ENCODE assay signal across 10 cellular contexts in the genomic region with DNA sequence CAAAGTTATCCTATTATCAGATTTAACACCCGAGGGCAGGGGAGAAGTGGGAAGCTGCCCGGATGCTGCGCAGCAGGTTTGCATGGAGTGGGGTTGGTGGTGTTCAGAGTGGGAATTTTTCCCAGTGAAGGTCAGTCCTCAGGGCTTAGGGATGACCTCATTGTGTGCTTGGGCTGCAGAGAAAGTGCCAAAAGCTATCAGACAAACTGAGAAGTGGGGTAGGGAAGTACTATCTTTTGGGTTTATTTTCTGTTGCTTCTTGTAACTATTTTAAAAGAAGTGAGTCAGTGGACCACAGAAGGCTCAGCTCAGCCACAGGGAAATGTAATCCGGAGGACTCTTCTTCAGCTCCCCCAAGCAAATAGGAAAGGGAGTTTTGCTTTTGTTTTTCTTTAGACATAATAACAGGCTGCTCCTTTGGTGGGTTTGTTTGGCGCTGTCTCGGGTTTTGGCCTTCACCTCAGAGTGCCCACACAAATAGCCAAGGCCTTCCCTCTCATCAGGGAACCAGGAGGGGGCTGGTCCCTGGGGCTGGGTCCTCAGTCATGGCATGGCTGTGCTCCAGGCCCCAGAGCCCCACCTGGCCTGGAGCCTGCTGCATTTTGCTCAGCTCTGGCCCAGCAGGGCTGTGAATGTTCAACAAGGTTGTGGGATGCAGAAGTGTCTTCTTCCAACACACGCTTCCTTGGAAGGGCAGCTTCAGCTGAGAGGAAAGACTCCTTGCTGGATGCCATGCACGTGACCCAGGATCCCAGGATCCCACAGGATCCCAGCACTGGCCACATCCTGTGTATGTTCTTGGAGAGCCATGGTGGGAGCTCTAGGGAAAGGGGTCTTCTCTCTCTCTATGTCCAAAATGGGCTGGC. TPM values are rescaled to one million over a fixed set of nuclear protein-coding genes. Genes with fewer than 3 reads are reported as not detected.
DNase-seq lines count a peak whose midpoint lies in the region; ATAC-seq and TF ChIP-seq lines count a peak whose summit lies in the region.
"Had no signal": no experiment of that assay in that cellular context is flagged by ENCODE, and none has a peak within 500 bp of the region (broad histone marks: within the 10 kb centered on the region; RNA-seq: fewer than 3 reads in every experiment).

No MANE protein-coding gene starts in this region.

- H3K27ac ChIP-seq in heart left ventricle = peak overlapping the region in 11 of 12 donors; percentile 37 to 70 (median 62)

- H3K4me3 ChIP-seq in heart left ventricle = no peak overlapping the region
- H3K4me3 ChIP-seq: prostate gland had no signal

- no peak for TF ChIP-seq POLR2A in heart left ventricle (IDR thresholded peaks at IDR 0.05)

- no peaks in the 10 kb centered on the region for H3K36me3 ChIP-seq in heart left ventricle
- H3K36me3 ChIP-seq: prostate gland had no signal

- ATAC-seq in heart left ventricle (peak; percentile 39 to 82 (median 62)), HG03460 (IDR thresholded peaks at IDR 0.05; ENCODE audit: unreplicated experiment) (no peak)

- WGBS in heart left ventricle, 4 donors = 58 to 80% (median 71%) methylated on average over 8 of the region's 8 CpGs

- peaks cover 0 to 34% (median 22%) of the 10 kb centered on the region in 12 donors for H3K4me1 ChIP-seq in heart left ventricle
- H3K4me1 ChIP-seq: prostate gland had no signal

- intact Hi-C loops in heart left ventricle (cut with DNase I) = no loop called here

- no peak for TF ChIP-seq CTCF in heart left ventricle (IDR thresholded peaks at IDR 0.05)

- H3K27me3 ChIP-seq in heart left ventricle = no peaks in the 10 kb centered on the region

- DNase-seq in GOT3 (lab: John Stamatoyannopoulos, UW) (peak; percentile 42), SKM-1 (lab: John Stamatoyannopoulos, UW; ENCODE audit: unreplicated experiment) (peak; percentile 9), heart left ventricle (peak in 1 of 5 donors; percentile 45), stromal cell of bone marrow (ENCODE audit: low read depth) (peak; percentile 88), AML-193 (lab: John Stamatoyannopoulos, UW) (no peak), UCSD-AML1 (lab: John Stamatoyannopoulos, UW; ENCODE audit: unreplicated experiment) (no peak)
- DNase-seq in activated CD4-positive, alpha-beta T cell treated with anti-CD3 and anti-CD28 coated beads for 4 hours = no peak

- peaks cover 0 to 5% (median 0%) of the 10 kb centered on the region in 12 donors for H3K9me3 ChIP-seq in heart left ventricle
- H3K9me3 ChIP-seq: prostate gland had no signal

RNA-seq across cellular contexts. Expression of gene FAM170B, which starts 5.4 kb away (rescaled TPM):
- total RNA-seq in heart left ventricle = not detected
- polyA plus RNA-seq in heart left ventricle = not detected
- total RNA-seq: glomerular endothelial cell, prostate gland had no signal

RNA-seq across cellular contexts. Expression of gene VSTM4, which starts 23.9 kb away (rescaled TPM):
- 10 to 100 TPM in 8 of 9 donors, 1 to 10 TPM in 1; 8.6 to 22.1 (median 15.8) TPM for total RNA-seq in heart left ventricle
- polyA plus RNA-seq in heart left ventricle = 1 to 10 TPM; 5.6 to 6.9 TPM

RNA-seq across cellular contexts. Expression of gene TMEM273, which starts 49.0 kb away (rescaled TPM):
- total RNA-seq in heart left ventricle = 10 to 100 TPM in 8 of 9 donors, 1 to 10 TPM in 1; 7.9 to 38.7 (median 16.5) TPM
- polyA plus RNA-seq in heart left ventricle = 10 to 100 TPM; 17.2 to 19.5 TPM

Comparison
In these comparisons a context has a peak if more than half of its experiments do, and no peak if none do; other contexts are left out.
1. DNase-seq: peak in GOT3 (single experiment), SKM-1 (single experiment) and stromal cell of bone marrow (single experiment); none in activated CD4-positive, alpha-beta T cell treated with anti-CD3 and anti-CD28 coated beads for 4 hours (0 of 2), AML-193 (0 of 2) and UCSD-AML1 (single experiment).